In genomic region chr5:34927785-34928184, GRCh38 we compare ENCODE assay signal across 21 cellular contexts.
"Had no signal": no experiment of that assay in that cellular context is flagged by ENCODE, and none has a peak within 500 bp of the region (broad histone marks: within the 10 kb centered on the region; RNA-seq: fewer than 3 reads in every experiment).

No MANE protein-coding gene starts in this region.

- ATAC-seq: activated naive CD4-positive, alpha-beta T cell treated with anti-CD3 and anti-CD28 coated beads, Interleukin-2, amount 50 U/mL, for 72 hours; body of pancreas; lower lobe of right lung; natural killer cell treated with Interleukin-12 subunit alpha and Interleukin-12 subunit beta and Interleukin-15 and Interleukin-18, amount 100 ng/mL, for 72 hours had no signal

- H3K9me3 Mint-ChIP-seq: activated naive CD4-positive, alpha-beta T cell treated with anti-CD3 and anti-CD28 coated beads, Interleukin-2, amount 50 U/mL, for 72 hours; activated T-helper 1 cell treated with anti-CD3 and anti-CD28 coated beads, Interleukin-12 subunit alpha, Interleukin-12 subunit beta, Interleukin-2, Interleukin-4 antibody, amounts not matched to agents 30 ng/mL and 10 ng/mL and 1 ng/mL, durations not matched to agents 14 hours and 24 hours and 36 hours; natural killer cell treated with Interleukin-12 subunit alpha and Interleukin-12 subunit beta and Interleukin-15 and Interleukin-18, amount 100 ng/mL, for 72 hours had no signal

- H3K9me3 ChIP-seq: body of pancreas, lower lobe of right lung, tibial artery had no signal

- H3K27me3 ChIP-seq: body of pancreas, dorsolateral prefrontal cortex, tibial artery had no signal

- H3K27me3 Mint-ChIP-seq: natural killer cell treated with Interleukin-12 subunit alpha and Interleukin-12 subunit beta and Interleukin-15 and Interleukin-18, amount 100 ng/mL, for 72 hours had no signal

- H3K27ac ChIP-seq: body of pancreas, epithelial cell of prostate, lower lobe of right lung had no signal

- H3K4me3 ChIP-seq: body of pancreas, lower lobe of right lung, tibial artery had no signal

- DNase-seq: activated CD4-positive, alpha-beta T cell treated with anti-CD3 and anti-CD28 coated beads, Interleukin-2, amount 50 U/mL, for 4 hours; activated gamma-delta T cell treated with Interleukin-2 at 50 U/mL for 16 hours; amniotic stem cell; body of pancreas; caudate nucleus; dorsolateral prefrontal cortex; hypothalamus; islet precursor cell; lower lobe of right lung; occipital lobe; posterior cingulate gyrus; retina; stimulated activated CD8-positive, alpha-beta memory T cell treated with anti-CD3 and anti-CD28 coated beads, Interleukin-4, amount 100 ng/mL, for 48 hours; stimulated activated naive CD4-positive, alpha-beta T cell treated with Interleukin-2 at 50 U/mL for 16 hours; T-helper 2 cell; tibial artery; WERI-Rb-1 had no signal

- H3K4me3 Mint-ChIP-seq: natural killer cell treated with Interleukin-12 subunit alpha and Interleukin-12 subunit beta and Interleukin-15 and Interleukin-18, amount 100 ng/mL, for 72 hours had no signal

- H3K27ac Mint-ChIP-seq: activated naive CD4-positive, alpha-beta T cell treated with anti-CD3 and anti-CD28 coated beads, Interleukin-2, amount 50 U/mL, for 72 hours; activated T-helper 1 cell treated with anti-CD3 and anti-CD28 coated beads, Interleukin-12 subunit alpha, Interleukin-12 subunit beta, Interleukin-2, Interleukin-4 antibody, amounts not matched to agents 30 ng/mL and 10 ng/mL and 1 ng/mL, durations not matched to agents 14 hours and 24 hours and 36 hours; natural killer cell treated with Interleukin-12 subunit alpha and Interleukin-12 subunit beta and Interleukin-15 and Interleukin-18, amount 100 ng/mL, for 72 hours had no signal
